18 cellular contexts compared by ENCODE assay signal in genomic region chr9:124439661-124440243, GRCh38. TPM values are rescaled to one million over a fixed set of nuclear protein-coding genes. Genes with fewer than 3 reads are reported as not detected.
DNase-seq lines count a peak whose midpoint lies in the region; ATAC-seq, FAIRE-seq and TF ChIP-seq lines count a peak whose summit lies in the region.
"Had no signal": no experiment of that assay in that cellular context is flagged by ENCODE, and none has a peak within 500 bp of the region (broad histone marks: within the 10 kb centered on the region; RNA-seq: fewer than 3 reads in every experiment).

No MANE protein-coding gene starts in this region.

- H2AFZ ChIP-seq in HepG2 (ENCODE audit: low read length) = no peak overlapping the region
- H2AFZ ChIP-seq in mammary epithelial cell (ENCODE audit: low read depth, low read length) = no peak overlapping the region
- H2AFZ ChIP-seq: GM23338 had no signal

- intact Hi-C loops in HepG2 (cut with micrococcal nuclease; ENCODE audit: unreplicated experiment) = no loop called here
- intact Hi-C loops in sciatic nerve (cut with DNase I) = no loop called here
- intact Hi-C loops in mammary epithelial cell (cut with micrococcal nuclease) = no loop called here

- BruUV-seq in HepG2 (replicated peaks; lab: Mats Ljungman, UMichigan) = no TSS peak
- no TSS peak for BruUV-seq in mammary epithelial cell (replicated peaks; lab: Mats Ljungman, UMichigan)

- no peaks in the 10 kb centered on the region for H3K9me3 ChIP-seq in HepG2 (ENCODE audit: low read length)
- peaks cover 5% of the 10 kb centered on the region for H3K9me3 ChIP-seq in mammary epithelial cell (replicated peaks; ENCODE audit: insufficient read depth, low read length)
- H3K9me3 ChIP-seq: Caco-2 had no signal

- no peak for TF ChIP-seq POLR2A in HepG2 (IDR thresholded peaks at IDR 0.05; ENCODE audit: insufficient read depth in 1 of 2, low read depth in 2 of 2, low read length in 2 of 2)

- no peak for TF ChIP-seq CTCF in HepG2 (CRISPR knock-in tag; IDR thresholded peaks at IDR 0.05)
- TF ChIP-seq CTCF in mammary epithelial cell (conservative IDR thresholded peaks at IDR 0.05 in 1 of 2, IDR thresholded peaks at IDR 0.05 in 1 of 2; ENCODE audit: extremely low read depth in 1 of 2, insufficient read depth in 1 of 2, low read depth in 1 of 2, low read length in 2 of 2) = no peak

- WGBS in HepG2 (ENCODE audit: low lambda C conversion rate) = 85% methylated on average over 5 of the region's 6 CpGs
- WGBS in mammary epithelial cell (ENCODE audit: low coverage, missing lambda C conversion rate) = 100% methylated on average over 6 of the region's 6 CpGs

- DNase-seq in activated effector memory CD4-positive, alpha-beta T cell treated with anti-CD3 and anti-CD28 coated beads, Interleukin-2, amount 50 U/mL, for 16 hours = peak; percentile 57
- DNase-seq in activated effector memory CD4-positive, alpha-beta T cell treated with Interleukin-2 at 50 U/mL for 16 hours = no peak
- DNase-seq in HepG2 (ENCODE audit: low spot score) (no peak), sciatic nerve (ENCODE audit: low spot score) (peak; percentile 27), mammary epithelial cell (no peak), NCI-H1436 (lab: John Stamatoyannopoulos, UW) (no peak), NCI-H2029 (lab: John Stamatoyannopoulos, UW) (no peak)
- DNase-seq: Caco-2; CD8-positive, alpha-beta memory T cell; DND-41; GDM1; H7 had no signal

- POLR2A ChIA-PET in HepG2 (lab: Yijun Ruan, JAX) = no interaction called here

- dilution Hi-C loops in mammary epithelial cell (cut with HindIII; ENCODE audit: low sequenced_read_pairs) = no loop called here

- in situ Hi-C loops in HepG2 (cut with HindIII; ENCODE audit: extremely low pct_ligation_motif_present, low pct_unique_long_range_greater_than_20kb) = no loop called here
- in situ Hi-C loops in mammary epithelial cell (cut with MboI; ENCODE audit: low sequenced_read_pairs in 2 of 2) = no loop called here

- H3K27ac ChIP-seq in HepG2 (ENCODE audit: extremely low read length, insufficient read depth, low read length) (no peak overlapping the region), mammary epithelial cell (ENCODE audit: insufficient read depth, low read depth, low read length) (no peak overlapping the region)
- H3K27ac ChIP-seq: 22Rv1, HL-60 had no signal

- H3K27me3 ChIP-seq in HepG2 (ENCODE audit: control insufficient read depth in 1 of 2, insufficient read depth in 2 of 2, low read length in 2 of 2) (peaks cover 0 to 5% of the 10 kb centered on the region in 2 experiments; a peak in 2 of 5 replicates), mammary epithelial cell (ENCODE audit: insufficient read depth, low read length) (no peaks in the 10 kb centered on the region)

- H3K79me2 ChIP-seq in HepG2 (ENCODE audit: insufficient read depth, low read length) (no peaks in the 10 kb centered on the region), mammary epithelial cell (ENCODE audit: insufficient read depth, low read length) (no peaks in the 10 kb centered on the region)

- FAIRE-seq in HepG2 (lab: Jason Lieb, UNC) = no peak
- FAIRE-seq: GM12892 had no signal

- no peak for TF ChIP-seq RAD21 in HepG2 (CRISPR knock-in tag; IDR thresholded peaks at IDR 0.05)

- H3K9ac ChIP-seq in HepG2 (ENCODE audit: insufficient read depth, low read depth, low read length) = no peak overlapping the region
- H3K9ac ChIP-seq in mammary epithelial cell (ENCODE audit: insufficient read depth, low read length) = no peak overlapping the region

- H4K20me1 ChIP-seq in HepG2 (ENCODE audit: insufficient read depth, low read length) = no peaks in the 10 kb centered on the region
- no peaks in the 10 kb centered on the region for H4K20me1 ChIP-seq in mammary epithelial cell (ENCODE audit: insufficient read depth, low read length)

- no peaks in the 10 kb centered on the region for H3K36me3 ChIP-seq in HepG2 (replicated peaks in 1 of 2; ENCODE audit: control insufficient read depth in 1 of 2, insufficient read depth in 2 of 2, low read length in 2 of 2)
- H3K36me3 ChIP-seq in mammary epithelial cell (ENCODE audit: insufficient read depth, low read length) = no peaks in the 10 kb centered on the region

- TF ChIP-seq EP300 in HepG2 (IDR thresholded peaks at IDR 0.05; ENCODE audit: low read depth in 2 of 2, low read length in 2 of 2) (no peak), HepG2 (CRISPR knock-in tag; IDR thresholded peaks at IDR 0.05; ENCODE audit: borderline replicate concordance) (no peak)

- H3K4me1 ChIP-seq in HepG2 (ENCODE audit: insufficient read depth, low read length) (no peaks in the 10 kb centered on the region), mammary epithelial cell (ENCODE audit: insufficient read depth, low read length) (peaks cover 8% of the 10 kb centered on the region)
- H3K4me1 ChIP-seq: Caco-2 had no signal

- H3K4me3 ChIP-seq in HepG2 (replicated peaks in 1 of 3; ENCODE audit: insufficient read depth in 1 of 3, low read depth in 2 of 3, low read length in 3 of 3) (no peak overlapping the region), mammary epithelial cell (replicated peaks in 1 of 3; ENCODE audit: insufficient read depth in 1 of 3, low read depth in 2 of 3, low read length in 3 of 3) (no peak overlapping the region)
- H3K4me3 ChIP-seq: GM23338 had no signal

- CTCF ChIA-PET in HepG2 (lab: Yijun Ruan, JAX; ENCODE audit: low intra/inter-chr PET ratio, low total read pairs) = no interaction called here
- CTCF ChIA-PET in mammary epithelial cell (lab: Charles Lee; ENCODE audit: low non-redundant PET) = no interaction called here

- H3K4me2 ChIP-seq in HepG2 (ENCODE audit: low read depth, low read length) = no peak overlapping the region
- H3K4me2 ChIP-seq in mammary epithelial cell (ENCODE audit: insufficient read depth, low read depth, low read length) = no peak overlapping the region
- H3K4me2 ChIP-seq: GM23338 had no signal

- ATAC-seq in HepG2 (no peak), sciatic nerve (no peak)
- ATAC-seq: GM23338 had no signal

TF ChIP-seq in HepG2, 621 proteins besides CTCF, POLR2A, EP300 and RAD21:
- TF ChIP-seq ZMYM3 (CRISPR knock-in tag; IDR thresholded peaks at IDR 0.05) (peak; percentile 28; the same call in 1 of the 2 replicates), JUN (CRISPR knock-in tag; IDR thresholded peaks at IDR 0.05) (no peak), ZNF768 (CRISPR knock-in tag; IDR thresholded peaks at IDR 0.05) (peak; percentile 93)
TF ChIP-seq in HepG2: peak in this region for 2.

RNA-seq across cellular contexts. Expression of gene ADGRD2, which starts 10.5 kb away (rescaled TPM):
- total RNA-seq in HepG2 (2016; rRNA removed; fragmentation: Illumina TruSeq; extraction: Trizol) (not detected in 2 replicates), sciatic nerve (not detected), mammary epithelial cell (under 1 TPM; 0.50 to 0.52 TPM)
- total RNA-seq in HepG2 (2016; cell fraction: cytosol; rRNA removed; fragmentation: Illumina TruSeq; extraction: Trizol; ENCODE audit: low read depth) = not detected in 2 replicates
- total RNA-seq in HepG2 (2016; cell fraction: insoluble cytoplasmic fraction; rRNA removed; fragmentation: Illumina TruSeq; extraction: Trizol) = not detected in 2 replicates
- not detected in 2 replicates for total RNA-seq in HepG2 (2016; cell fraction: membrane; rRNA removed; fragmentation: Illumina TruSeq; extraction: Trizol)
- not detected in 2 replicates for total RNA-seq in HepG2 (2016; cell fraction: nucleus; rRNA removed; fragmentation: Illumina TruSeq; extraction: Trizol)
- polyA plus RNA-seq in HepG2 (2011; rRNA removed) (not detected in 2 replicates), mammary epithelial cell (0.10 TPM)
- polyA plus RNA-seq in HepG2 (2011; cell fraction: cytosol; rRNA removed) = not detected in 2 replicates
- polyA plus RNA-seq in HepG2 (2011; cell fraction: nucleus; rRNA removed) = not detected in 2 replicates
- not detected in 2 replicates for polyA plus RNA-seq in HepG2 (2012)
- polyA plus RNA-seq in HepG2 (2016; cell fraction: cytosol; fragmentation: Illumina TruSeq; extraction: Trizol; ENCODE audit: low read depth) = not detected in 2 replicates
- not detected in 2 replicates for polyA plus RNA-seq in HepG2 (2016; cell fraction: insoluble cytoplasmic fraction; fragmentation: Illumina TruSeq; extraction: Trizol; ENCODE audit: low read depth)
- not detected in 2 replicates for polyA plus RNA-seq in HepG2 (2016; cell fraction: membrane; fragmentation: Illumina TruSeq; extraction: Trizol; ENCODE audit: low read depth)
- polyA plus RNA-seq in HepG2 (2016; cell fraction: nucleus; fragmentation: Illumina TruSeq; extraction: Trizol; ENCODE audit: insufficient read depth, low read depth) = not detected in 2 replicates
- not detected in 2 replicates for polyA minus RNA-seq in HepG2 (2011; rRNA and poly(A)+ RNA removed; ENCODE audit: low replicate concordance)
- polyA minus RNA-seq in HepG2 (2011; cell fraction: cytosol; rRNA and poly(A)+ RNA removed) = not detected in 2 replicates
- not detected in 2 replicates for polyA minus RNA-seq in HepG2 (2011; cell fraction: nucleus; rRNA and poly(A)+ RNA removed)
- polyA minus RNA-seq in mammary epithelial cell = not detected
- total RNA-seq: A673; Caco-2; CD8-positive, alpha-beta memory T cell; H7 had no signal
- polyA plus RNA-seq: BJ; CD8-positive, alpha-beta memory T cell had no signal

RNA-seq across cellular contexts. Expression of gene PSMB7, which starts 24.5 kb away (rescaled TPM):
- 259 and 395 TPM in 2 replicates for total RNA-seq in HepG2 (2016; rRNA removed; fragmentation: Illumina TruSeq; extraction: Trizol)
- 81.7 and 96.6 TPM in 2 replicates for total RNA-seq in HepG2 (2016; cell fraction: cytosol; rRNA removed; fragmentation: Illumina TruSeq; extraction: Trizol; ENCODE audit: low read depth)
- 268 and 419 TPM in 2 replicates for total RNA-seq in HepG2 (2016; cell fraction: insoluble cytoplasmic fraction; rRNA removed; fragmentation: Illumina TruSeq; extraction: Trizol)
- 127 and 128 TPM in 2 replicates for total RNA-seq in HepG2 (2016; cell fraction: membrane; rRNA removed; fragmentation: Illumina TruSeq; extraction: Trizol)
- 111 and 118 TPM in 2 replicates for total RNA-seq in HepG2 (2016; cell fraction: nucleus; rRNA removed; fragmentation: Illumina TruSeq; extraction: Trizol)
- polyA plus RNA-seq in HepG2 (2011; rRNA removed) = 261 and 291 TPM in 2 replicates
- polyA plus RNA-seq in HepG2 (2011; cell fraction: cytosol; rRNA removed) = 283 and 308 TPM in 2 replicates
- polyA plus RNA-seq in HepG2 (2011; cell fraction: nucleus; rRNA removed) = 63.6 and 73.0 TPM in 2 replicates
- 163 and 239 TPM in 2 replicates for polyA plus RNA-seq in HepG2 (2012)
- polyA plus RNA-seq in HepG2 (2016; cell fraction: cytosol; fragmentation: Illumina TruSeq; extraction: Trizol; ENCODE audit: low read depth) = 101 and 108 TPM in 2 replicates
- polyA plus RNA-seq in HepG2 (2016; cell fraction: insoluble cytoplasmic fraction; fragmentation: Illumina TruSeq; extraction: Trizol; ENCODE audit: low read depth) = 433 and 456 TPM in 2 replicates
- polyA plus RNA-seq in HepG2 (2016; cell fraction: membrane; fragmentation: Illumina TruSeq; extraction: Trizol; ENCODE audit: low read depth) = 121 and 132 TPM in 2 replicates
- 139 and 158 TPM in 2 replicates for polyA plus RNA-seq in HepG2 (2016; cell fraction: nucleus; fragmentation: Illumina TruSeq; extraction: Trizol; ENCODE audit: insufficient read depth, low read depth)
- polyA minus RNA-seq in HepG2 (2011; rRNA and poly(A)+ RNA removed; ENCODE audit: low replicate concordance) = 167 and 496 TPM in 2 replicates
- 83.8 and 88.1 TPM in 2 replicates for polyA minus RNA-seq in HepG2 (2011; cell fraction: cytosol; rRNA and poly(A)+ RNA removed)
- 83.6 and 97.7 TPM in 2 replicates for polyA minus RNA-seq in HepG2 (2011; cell fraction: nucleus; rRNA and poly(A)+ RNA removed)
- total RNA-seq in sciatic nerve = 87.6 TPM
- total RNA-seq in mammary epithelial cell = 100 to 1,000 TPM; 124 to 213 TPM
- 325 TPM for polyA plus RNA-seq in mammary epithelial cell
- 183 TPM for polyA minus RNA-seq in mammary epithelial cell

Comparison
In these comparisons a context has a peak if more than half of its experiments do, and no peak if none do; other contexts are left out.
1. DNase-seq: peak in activated effector memory CD4-positive, alpha-beta T cell treated with anti-CD3 and anti-CD28 coated beads, Interleukin-2, amount 50 U/mL, for 16 hours (single experiment) and sciatic nerve (single experiment); none in activated effector memory CD4-positive, alpha-beta T cell treated with Interleukin-2 at 50 U/mL for 16 hours (single experiment), HepG2 (single experiment), mammary epithelial cell (single experiment), NCI-H1436 (single experiment) and NCI-H2029 (single experiment).